ENCODE assay signal across 19 cellular contexts in the genomic region with DNA sequence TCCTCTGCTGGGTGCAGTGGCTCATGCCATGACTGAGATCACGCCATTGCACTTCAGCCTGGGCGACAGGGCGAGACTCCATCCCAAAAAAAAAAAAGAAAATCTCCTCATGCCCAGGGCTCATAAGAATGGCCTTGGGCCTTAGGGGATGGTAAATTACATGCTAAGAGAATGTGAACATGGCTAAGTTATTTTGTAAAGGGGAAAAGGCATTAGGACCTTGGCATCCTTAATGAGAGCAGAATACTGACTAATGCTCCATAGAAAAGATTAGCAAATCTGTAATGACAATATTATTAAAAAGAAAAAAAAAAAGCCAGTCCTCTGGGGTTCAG. TPM values are rescaled to one million over a fixed set of nuclear protein-coding genes. Genes with fewer than 3 reads are reported as not detected.
A peak's percentile ranks its signal among the peaks of the same experiment; 100 is the strongest.
DNase-seq lines count a peak whose midpoint lies in the region; ATAC-seq and TF ChIP-seq lines count a peak whose summit lies in the region.
"Had no signal": no experiment of that assay in that cellular context is flagged by ENCODE, and none has a peak within 500 bp of the region (broad histone marks: within the 10 kb centered on the region; RNA-seq: fewer than 3 reads in every experiment).

No MANE protein-coding gene starts in this region.

- no peaks in the 10 kb centered on the region for H3K9me3 ChIP-seq in CD8-positive, alpha-beta memory T cell (ENCODE audit: low read length)
- H3K9me3 ChIP-seq in naive thymus-derived CD4-positive, alpha-beta T cell (ENCODE audit: control insufficient read depth in 2 of 3, low read length in 3 of 3) = no peaks in the 10 kb centered on the region
- H3K9me3 ChIP-seq: heart left ventricle, lower lobe of right lung, SK-N-SH, thyroid gland had no signal

- no peaks in the 10 kb centered on the region for H3K36me3 Mint-ChIP-seq in T-helper 2 cell treated with Interferon-gamma antibody and Interleukin-4, amounts not matched to agents 5 μg/mL and 100 μg/mL, for 36 hours (ENCODE audit: low read depth)
- peaks cover 0 to 2% (median 0%) of the 10 kb centered on the region in 3 donors for H3K36me3 Mint-ChIP-seq in CD8-positive, alpha-beta memory T cell
- no peaks in the 10 kb centered on the region for H3K36me3 Mint-ChIP-seq in activated T-helper 17 cell treated with anti-CD3 and anti-CD28 coated beads, Interleukin-2, amount 50 U/mL, for 72 hours (ENCODE audit: low read depth)
- peaks cover 0 to 3% (median 0%) of the 10 kb centered on the region in 5 donors for H3K36me3 Mint-ChIP-seq in naive thymus-derived CD4-positive, alpha-beta T cell
- H3K36me3 Mint-ChIP-seq: brain, natural killer cell had no signal

- peaks cover 27% of the 10 kb centered on the region for H3K4me1 ChIP-seq in CD8-positive, alpha-beta memory T cell (ENCODE audit: insufficient read depth, low read length)
- peaks cover 12 to 22% of the 10 kb centered on the region in 2 donors for H3K4me1 ChIP-seq in naive thymus-derived CD4-positive, alpha-beta T cell (ENCODE audit: control insufficient read depth in 2 of 2, insufficient read depth in 2 of 2, low read length in 2 of 2)

- peak overlapping the region; percentile 30 for H3K4me3 ChIP-seq in CD8-positive, alpha-beta memory T cell (ENCODE audit: low read length)
- H3K4me3 ChIP-seq in naive thymus-derived CD4-positive, alpha-beta T cell (ENCODE audit: low read length) = no peak overlapping the region
- H3K4me3 ChIP-seq: heart left ventricle, lower lobe of right lung, skin epidermis, thyroid gland had no signal

- CTCF ChIA-PET in CD8-positive, alpha-beta memory T cell (lab: Charles Lee) = no interaction called here
- CTCF ChIA-PET in naive thymus-derived CD4-positive, alpha-beta T cell (lab: Charles Lee) = interaction anchor here (0.6 to 0.7 kb wide), 2 partner anchors 10 to 208 kb away, joined by 6 to 7 read pairs; no protein-coding TSS in a partner anchor
- CTCF ChIA-PET in GM10248 (lab: Yijun Ruan, JAX) = interaction anchor here (1.0 kb wide), 1 partner anchor 12 kb away, joined by 4 read pairs; no protein-coding TSS in a partner anchor

- H3K27me3 ChIP-seq in CD8-positive, alpha-beta memory T cell (ENCODE audit: insufficient read depth, low read length, poor library complexity, severe bottlenecking) = no peaks in the 10 kb centered on the region
- no peaks in the 10 kb centered on the region for H3K27me3 ChIP-seq in naive thymus-derived CD4-positive, alpha-beta T cell (ENCODE audit: control insufficient read depth in 2 of 2, insufficient read depth in 2 of 2, low read length in 2 of 2)
- H3K27me3 ChIP-seq: heart left ventricle, thyroid gland had no signal

- no peaks in the 10 kb centered on the region for H3K36me3 ChIP-seq in CD8-positive, alpha-beta memory T cell (ENCODE audit: insufficient read depth, low read length)
- no peaks in the 10 kb centered on the region for H3K36me3 ChIP-seq in naive thymus-derived CD4-positive, alpha-beta T cell (ENCODE audit: control insufficient read depth in 2 of 3, insufficient read depth in 3 of 3, low read length in 3 of 3)
- H3K36me3 ChIP-seq: heart left ventricle, lower lobe of right lung, thyroid gland had no signal

- intact Hi-C loops in naive thymus-derived CD4-positive, alpha-beta T cell (cut with micrococcal nuclease) = loop anchor here in 1 of 2 donors (1.0 kb wide), 2 partner anchors 13 to 23 kb away; a partner anchor contains a TSS

- H3K4me3 Mint-ChIP-seq in T-helper 2 cell treated with Interferon-gamma antibody and Interleukin-4, amounts not matched to agents 5 μg/mL and 100 μg/mL, for 36 hours = no peak overlapping the region
- H3K4me3 Mint-ChIP-seq in CD8-positive, alpha-beta memory T cell = peak overlapping the region in 6 of 7 donors; percentile 1 to 69 (median 40)
- H3K4me3 Mint-ChIP-seq in activated T-helper 17 cell treated with anti-CD3 and anti-CD28 coated beads, Interleukin-2, amount 50 U/mL, for 72 hours = peak overlapping the region; percentile 68
- peak overlapping the region; percentile 51 to 84 (median 81) for H3K4me3 Mint-ChIP-seq in naive thymus-derived CD4-positive, alpha-beta T cell
- H3K4me3 Mint-ChIP-seq: brain, natural killer cell had no signal

- no peaks in the 10 kb centered on the region for H3K27me3 Mint-ChIP-seq in T-helper 2 cell treated with Interferon-gamma antibody and Interleukin-4, amounts not matched to agents 5 μg/mL and 100 μg/mL, for 36 hours (ENCODE audit: low read depth)
- peaks cover 4 to 5% of the 10 kb centered on the region in 2 donors for H3K27me3 Mint-ChIP-seq in CD8-positive, alpha-beta memory T cell
- H3K27me3 Mint-ChIP-seq in activated T-helper 17 cell treated with anti-CD3 and anti-CD28 coated beads, Interleukin-2, amount 50 U/mL, for 72 hours = no peaks in the 10 kb centered on the region
- peaks cover 0 to 4% (median 0%) of the 10 kb centered on the region in 5 donors for H3K27me3 Mint-ChIP-seq in naive thymus-derived CD4-positive, alpha-beta T cell
- H3K27me3 Mint-ChIP-seq: brain had no signal

- POLR2A ChIA-PET in CD8-positive, alpha-beta memory T cell (lab: Charles Lee) = interaction anchor here (0.6 kb wide), 1 partner anchor 46 kb away, joined by 5 read pairs; no protein-coding TSS in a partner anchor
- POLR2A ChIA-PET in naive thymus-derived CD4-positive, alpha-beta T cell (lab: Charles Lee) = interaction anchor here (0.7 to 2.3 kb wide), 3 partner anchors 12 to 23 kb away, joined by 4 to 7 read pairs (median 6); no protein-coding TSS in a partner anchor
- POLR2A ChIA-PET in GM10248 (lab: Yijun Ruan, JAX) = no interaction called here

- H3K27ac Mint-ChIP-seq in T-helper 2 cell treated with Interferon-gamma antibody and Interleukin-4, amounts not matched to agents 5 μg/mL and 100 μg/mL, for 36 hours = peak overlapping the region; percentile 38
- H3K27ac Mint-ChIP-seq in CD8-positive, alpha-beta memory T cell = peak overlapping the region; percentile 67 to 96 (median 91)
- H3K27ac Mint-ChIP-seq in activated T-helper 17 cell treated with anti-CD3 and anti-CD28 coated beads, Interleukin-2, amount 50 U/mL, for 72 hours = peak overlapping the region; percentile 66
- peak overlapping the region; percentile 79 to 98 (median 96) for H3K27ac Mint-ChIP-seq in naive thymus-derived CD4-positive, alpha-beta T cell
- H3K27ac Mint-ChIP-seq: natural killer cell had no signal

- ATAC-seq in activated T-helper 17 cell treated with anti-CD3 and anti-CD28 coated beads, Interleukin-2, amount 50 U/mL, for 72 hours (replicated peaks) = no peak
- no peak for ATAC-seq in naive thymus-derived CD4-positive, alpha-beta T cell
- no peak for ATAC-seq in GM18870 (IDR thresholded peaks at IDR 0.05; ENCODE audit: unreplicated experiment)

- no peaks in the 10 kb centered on the region for H3K9me3 Mint-ChIP-seq in T-helper 2 cell treated with Interferon-gamma antibody and Interleukin-4, amounts not matched to agents 5 μg/mL and 100 μg/mL, for 36 hours
- peaks cover 0 to 2% (median 0%) of the 10 kb centered on the region in 5 donors for H3K9me3 Mint-ChIP-seq in CD8-positive, alpha-beta memory T cell
- no peaks in the 10 kb centered on the region for H3K9me3 Mint-ChIP-seq in activated T-helper 17 cell treated with anti-CD3 and anti-CD28 coated beads, Interleukin-2, amount 50 U/mL, for 72 hours
- peaks cover 0 to 2% (median 0%) of the 10 kb centered on the region in 11 donors for H3K9me3 Mint-ChIP-seq in naive thymus-derived CD4-positive, alpha-beta T cell
- H3K9me3 Mint-ChIP-seq: natural killer cell had no signal

- DNase-seq in T-helper 2 cell treated with Interferon-gamma antibody and Interleukin-4, amounts not matched to agents 5 μg/mL and 100 μg/mL, for 36 hours (ENCODE audit: low spot score) = no peak
- DNase-seq in T-helper 2 cell (no peak), dedifferentiated amniotic fluid mesenchymal stem cell (ENCODE audit: extremely low spot score) (no peak), GM10248 (ENCODE audit: extremely low spot score) (no peak)
- DNase-seq in CD8-positive, alpha-beta memory T cell = no peak
- no peak for DNase-seq in naive thymus-derived CD4-positive, alpha-beta T cell
- DNase-seq: DMS79 treated with DMSO at 0.1 percent for 48 hours, heart left ventricle, lower lobe of right lung, natural killer cell, NCI-H526 treated with DMSO at 0.1 percent for 48 hours, posterior cingulate gyrus, SK-N-SH had no signal

- H3K27ac ChIP-seq in CD8-positive, alpha-beta memory T cell (ENCODE audit: low read depth, low read length) = peak overlapping the region; percentile 31
- peak overlapping the region; percentile 64 for H3K27ac ChIP-seq in naive thymus-derived CD4-positive, alpha-beta T cell (ENCODE audit: low read depth, low read length)
- H3K27ac ChIP-seq: 22Rv1, lower lobe of right lung, thyroid gland had no signal

- peaks cover 14% of the 10 kb centered on the region for H3K4me1 Mint-ChIP-seq in T-helper 2 cell treated with Interferon-gamma antibody and Interleukin-4, amounts not matched to agents 5 μg/mL and 100 μg/mL, for 36 hours (ENCODE audit: low read depth)
- H3K4me1 Mint-ChIP-seq in CD8-positive, alpha-beta memory T cell = peaks cover 19 to 27% (median 25%) of the 10 kb centered on the region in 3 donors
- peaks cover 11% of the 10 kb centered on the region for H3K4me1 Mint-ChIP-seq in activated T-helper 17 cell treated with anti-CD3 and anti-CD28 coated beads, Interleukin-2, amount 50 U/mL, for 72 hours
- H3K4me1 Mint-ChIP-seq in naive thymus-derived CD4-positive, alpha-beta T cell = peaks cover 15 to 43% (median 32%) of the 10 kb centered on the region in 7 donors
- H3K4me1 Mint-ChIP-seq: natural killer cell had no signal

- no peak for TF ChIP-seq CTCF in GM10248 (IDR thresholded peaks at IDR 0.05; ENCODE audit: control extremely low read depth, extremely low read depth, low read depth, missing control alignments)

RNA-seq across cellular contexts. Expression of a gene that starts 12.6 kb away (rescaled TPM):
- total RNA-seq in CD8-positive, alpha-beta memory T cell = 1 to 10 TPM; 7.7 to 9.1 TPM
- polyA plus RNA-seq in CD8-positive, alpha-beta memory T cell = 18.8 TPM
- total RNA-seq in activated T-helper 17 cell treated with anti-CD3 and anti-CD28 coated beads, Interleukin-2, amount 50 U/mL, for 72 hours = 10 to 100 TPM in 1 of 2 donors, 1 to 10 TPM in 1; 8.6 to 12.9 TPM
- 10 to 100 TPM; 12.1 to 14.2 (median 13.2) TPM for total RNA-seq in naive thymus-derived CD4-positive, alpha-beta T cell
- polyA plus RNA-seq in naive thymus-derived CD4-positive, alpha-beta T cell = 10 to 100 TPM; 17.7 to 20.7 TPM

Comparison
In these comparisons a context has a peak if more than half of its experiments do, and no peak if none do; other contexts are left out.
1. H3K27ac Mint-ChIP-seq: peak in every context shown above with its lines; median percentile 96 in naive thymus-derived CD4-positive, alpha-beta T cell; 91 in CD8-positive, alpha-beta memory T cell; 66 in activated T-helper 17 cell treated with anti-CD3 and anti-CD28 coated beads, Interleukin-2, amount 50 U/mL, for 72 hours; 38 in T-helper 2 cell treated with Interferon-gamma antibody and Interleukin-4, amounts not matched to agents 5 μg/mL and 100 μg/mL, for 36 hours.